16 cellular contexts compared by ENCODE assay signal in genomic region chr5:105687493-105687892, GRCh38.
"Had no signal": no experiment of that assay in that cellular context is flagged by ENCODE, and none has a peak within 500 bp of the region (broad histone marks: within the 10 kb centered on the region; RNA-seq: fewer than 3 reads in every experiment).

No MANE protein-coding gene starts in this region.

- H3K27ac Mint-ChIP-seq: naive B cell; nephron; stimulated activated memory B cell treated with anti-CD40 and anti-IgM and Interleukin-4, amounts not matched to agents 10 μg/mL and 1 μg/mL and 100 μg/mL, for 72 hours; stimulated activated naive CD8-positive, alpha-beta T cell treated with anti-CD3 and anti-CD28 coated beads, Interleukin-15, Interleukin-2, amounts not matched to agents 100 ng/mL and 50 ng/mL, for 24 hours had no signal

- H3K9me3 ChIP-seq: psoas muscle, right lobe of liver, tibial artery, upper lobe of left lung, uterus had no signal

- H3K27ac ChIP-seq: dorsolateral prefrontal cortex, psoas muscle, right lobe of liver, tibial artery, upper lobe of left lung, uterus had no signal

- H3K4me3 Mint-ChIP-seq: naive B cell; nephron; stimulated activated memory B cell treated with anti-CD40 and anti-IgM and Interleukin-4, amounts not matched to agents 10 μg/mL and 1 μg/mL and 100 μg/mL, for 72 hours; stimulated activated naive CD8-positive, alpha-beta T cell treated with anti-CD3 and anti-CD28 coated beads, Interleukin-15, Interleukin-2, amounts not matched to agents 100 ng/mL and 50 ng/mL, for 24 hours had no signal

- H3K4me3 ChIP-seq: dorsolateral prefrontal cortex, psoas muscle, right lobe of liver, tibial artery, upper lobe of left lung, uterus had no signal

- H3K4me1 ChIP-seq: psoas muscle, right lobe of liver, tibial artery, upper lobe of left lung, uterus had no signal

- H3K27me3 ChIP-seq: dorsolateral prefrontal cortex, right lobe of liver, tibial artery, upper lobe of left lung, uterus had no signal

- H3K36me3 Mint-ChIP-seq: naive B cell; stimulated activated memory B cell treated with anti-CD40 and anti-IgM and Interleukin-4, amounts not matched to agents 10 μg/mL and 1 μg/mL and 100 μg/mL, for 72 hours had no signal

- H3K9me3 Mint-ChIP-seq: nephron; stimulated activated memory B cell treated with anti-CD40 and anti-IgM and Interleukin-4, amounts not matched to agents 10 μg/mL and 1 μg/mL and 100 μg/mL, for 72 hours had no signal

- DNase-seq: cortex of kidney; dorsolateral prefrontal cortex; effector CD8-positive, alpha-beta T cell; kidney glomerular epithelial cell; naive B cell; psoas muscle; retina; right lobe of liver; stimulated activated CD4-positive, alpha-beta T cell treated with anti-CD3 and anti-CD28 coated beads, Interleukin-4, amount 100 ng/mL, for 24 hours; tibial artery; upper lobe of left lung; uterus had no signal

- H3K4me1 Mint-ChIP-seq: naive B cell; nephron; stimulated activated memory B cell treated with anti-CD40 and anti-IgM and Interleukin-4, amounts not matched to agents 10 μg/mL and 1 μg/mL and 100 μg/mL, for 72 hours had no signal

- H3K36me3 ChIP-seq: right lobe of liver, tibial artery, upper lobe of left lung, uterus had no signal

- ATAC-seq: esophagus mucosa; psoas muscle; right lobe of liver; stimulated activated memory B cell treated with anti-CD40 and anti-IgM and Interleukin-4, amounts not matched to agents 10 μg/mL and 1 μg/mL and 100 μg/mL, for 72 hours had no signal

- H3K27me3 Mint-ChIP-seq: naive B cell; stimulated activated memory B cell treated with anti-CD40 and anti-IgM and Interleukin-4, amounts not matched to agents 10 μg/mL and 1 μg/mL and 100 μg/mL, for 72 hours; stimulated activated naive CD8-positive, alpha-beta T cell treated with anti-CD3 and anti-CD28 coated beads, Interleukin-15, Interleukin-2, amounts not matched to agents 100 ng/mL and 50 ng/mL, for 24 hours had no signal
